In the genomic region with DNA sequence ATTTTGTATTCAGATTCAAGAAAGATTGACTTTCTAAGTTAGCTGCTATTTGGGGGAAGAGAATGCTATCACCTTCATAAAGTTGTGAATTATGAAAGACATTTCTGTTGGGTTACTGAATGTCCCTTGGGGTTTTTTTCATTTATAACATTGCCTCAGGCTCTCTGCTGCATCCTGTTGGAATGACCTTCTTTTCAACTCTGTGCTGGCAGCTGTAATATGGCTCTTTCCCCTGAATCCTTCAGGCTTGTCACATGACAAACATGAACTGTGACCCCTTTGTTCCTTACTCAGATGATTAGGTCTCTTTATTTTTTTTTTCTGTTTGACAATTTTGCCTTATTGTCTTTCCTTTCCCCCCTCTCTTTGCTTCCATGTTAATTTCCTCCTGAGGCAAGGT, we compare ENCODE assay signal across 9 cellular contexts.
DNase-seq lines count a peak whose midpoint lies in the region; ATAC-seq, FAIRE-seq and TF ChIP-seq lines count a peak whose summit lies in the region.
"Had no signal": no experiment of that assay in that cellular context is flagged by ENCODE, and none has a peak within 500 bp of the region (broad histone marks: within the 10 kb centered on the region; RNA-seq: fewer than 3 reads in every experiment).

No MANE protein-coding gene starts in this region.

- H3K36me3 Mint-ChIP-seq in activated CD8-positive, alpha-beta T cell treated with anti-CD3 and anti-CD28 coated beads for 36 hours (ENCODE audit: low read depth), result peaks cover 20% of the 10 kb centered on the region
- peaks cover 12 to 17% of the 10 kb centered on the region in 2 donors for H3K36me3 Mint-ChIP-seq in activated naive CD4-positive, alpha-beta T cell treated with anti-CD3 and anti-CD28 coated beads, Interleukin-2, amount 50 U/mL, for 72 hours

- no peak overlapping the region for H3K4me2 ChIP-seq in K562 (ENCODE audit: insufficient read depth, low read length)

- no peak for FAIRE-seq in K562 (lab: Jason Lieb, UNC)

- H3K4me3 ChIP-seq in K562, result no peak overlapping the region

- H4K20me1 ChIP-seq in K562 (replicated peaks; ENCODE audit: control insufficient read depth, insufficient read depth, low read length), result no peaks in the 10 kb centered on the region

- intact Hi-C loops in K562 (cut with micrococcal nuclease), result no loop called here
- intact Hi-C loops in activated CD8-positive, alpha-beta T cell treated with anti-CD3 and anti-CD28 coated beads for 36 hours (cut with micrococcal nuclease), result no loop called here

- no peaks in the 10 kb centered on the region for H3K4me1 ChIP-seq in K562 (replicated peaks in 1 of 2; ENCODE audit: control insufficient read depth in 2 of 2, insufficient read depth in 2 of 2, low read length in 2 of 2)

- in situ Hi-C loops in K562 (cut with MboI), result no loop called here

- no peak for TF ChIP-seq RAD21 in K562 (CRISPR knock-in tag; conservative IDR thresholded peaks at IDR 0.05 in 1 of 2, IDR thresholded peaks at IDR 0.05 in 1 of 2)

- ATAC-seq in K562, result no peak
- ATAC-seq in activated CD8-positive, alpha-beta T cell treated with anti-CD3 and anti-CD28 coated beads for 36 hours, result no peak
- ATAC-seq in activated naive CD4-positive, alpha-beta T cell treated with anti-CD3 and anti-CD28 coated beads, Interleukin-2, amount 50 U/mL, for 72 hours, result no peak

- no peak overlapping the region for H3K27ac ChIP-seq in K562 (ENCODE audit: extremely low read depth, low read depth, low read length)

- H3K9me1 ChIP-seq in K562 (ENCODE audit: control insufficient read depth, insufficient read depth, low read length), result no peaks in the 10 kb centered on the region

- TF ChIP-seq POLR2A in K562 (conservative IDR thresholded peaks at IDR 0.05), result no peak

- no peak for TF ChIP-seq EP300 in K562 (IDR thresholded peaks at IDR 0.05; ENCODE audit: low read length)

- H3K27me3 Mint-ChIP-seq in activated CD8-positive, alpha-beta T cell treated with anti-CD3 and anti-CD28 coated beads for 36 hours, result no peaks in the 10 kb centered on the region

- peaks cover 10% of the 10 kb centered on the region; the same call in 1 of the 3 replicates for H3K36me3 ChIP-seq in K562 (ENCODE audit: control insufficient read depth, insufficient read depth, low read length)

- CTCF ChIA-PET in K562 (lab: Yijun Ruan, JAX; ENCODE audit: low intra/inter-chr PET ratio), result no interaction called here
- CTCF ChIA-PET in activated CD8-positive, alpha-beta T cell treated with anti-CD3 and anti-CD28 coated beads for 36 hours (lab: Charles Lee), result no interaction called here

- no peaks in the 10 kb centered on the region for H3K79me2 ChIP-seq in K562 (ENCODE audit: control insufficient read depth, insufficient read depth, low read length)

- H3K4me1 Mint-ChIP-seq in activated CD8-positive, alpha-beta T cell treated with anti-CD3 and anti-CD28 coated beads for 36 hours (ENCODE audit: low read depth), result no peaks in the 10 kb centered on the region

- no peak overlapping the region for H3K4me3 Mint-ChIP-seq in activated CD8-positive, alpha-beta T cell treated with anti-CD3 and anti-CD28 coated beads for 36 hours

- H3K27me3 ChIP-seq in K562 (ENCODE audit: control insufficient read depth in 2 of 2, insufficient read depth in 2 of 2, low read length in 2 of 2), result no peaks in the 10 kb centered on the region

- DNase-seq in DMS53 (lab: John Stamatoyannopoulos, UW) (peak; percentile 15), DMS53 treated with DMSO at 0.1 percent for 48 hours (lab: John Stamatoyannopoulos, UW; ENCODE audit: unreplicated experiment) (no peak), K562 (ENCODE audit: extremely low read depth in 1 of 4, low spot score in 3 of 4) (no peak), inferior parietal cortex (ENCODE audit: extremely low spot score) (peak; percentile 27), smooth muscle cell of the brain vasculature (ENCODE audit: low read depth, low spot score) (peak; percentile 69)
- no peak for DNase-seq in activated CD8-positive, alpha-beta T cell treated with anti-CD3 and anti-CD28 coated beads for 36 hours
- DNase-seq in stimulated activated CD4-positive, alpha-beta T cell treated with anti-CD3 and anti-CD28 coated beads, Interleukin-2, amount 100 ng/mL, for 24 hours, result no peak
- no peak for DNase-seq in activated naive CD4-positive, alpha-beta T cell treated with anti-CD3 and anti-CD28 coated beads, Interleukin-2, amount 50 U/mL, for 72 hours (ENCODE audit: low spot score in 2 of 2)
- DNase-seq: 8988T had no signal

- H3K9me3 Mint-ChIP-seq in activated CD8-positive, alpha-beta T cell treated with anti-CD3 and anti-CD28 coated beads for 36 hours, result no peaks in the 10 kb centered on the region
- no peaks in the 10 kb centered on the region for H3K9me3 Mint-ChIP-seq in activated naive CD4-positive, alpha-beta T cell treated with anti-CD3 and anti-CD28 coated beads, Interleukin-2, amount 50 U/mL, for 72 hours

- BruUV-seq in K562 (replicated peaks; lab: Mats Ljungman, UMichigan), result no TSS peak

- no peaks in the 10 kb centered on the region for H3K9me3 ChIP-seq in K562 (replicated peaks; ENCODE audit: control insufficient read depth, insufficient read depth, low read depth, low read length)

- TF ChIP-seq CTCF in K562 (IDR thresholded peaks at IDR 0.05 in 2 of 3, conservative IDR thresholded peaks at IDR 0.05 in 1 of 3; ENCODE audit: insufficient read depth in 2 of 3, low read depth in 1 of 3, low read length in 3 of 3), result no peak
- no peak for TF ChIP-seq CTCF in activated CD8-positive, alpha-beta T cell treated with anti-CD3 and anti-CD28 coated beads for 36 hours (IDR thresholded peaks at IDR 0.05)

- POLR2A ChIA-PET in K562 (lab: Yijun Ruan, JAX), result interaction anchor here (0.6 kb wide), 1 partner anchor 297 kb away, joined by 3 read pairs; no protein-coding TSS in a partner anchor
- POLR2A ChIA-PET in activated CD8-positive, alpha-beta T cell treated with anti-CD3 and anti-CD28 coated beads for 36 hours (lab: Charles Lee), result no interaction called here

- no peak overlapping the region for H3K9ac ChIP-seq in K562 (ENCODE audit: insufficient read depth in 1 of 2, low read depth in 2 of 2, low read length in 2 of 2)

- no peak overlapping the region for H3K27ac Mint-ChIP-seq in activated CD8-positive, alpha-beta T cell treated with anti-CD3 and anti-CD28 coated beads for 36 hours
- no peak overlapping the region for H3K27ac Mint-ChIP-seq in activated naive CD4-positive, alpha-beta T cell treated with anti-CD3 and anti-CD28 coated beads, Interleukin-2, amount 50 U/mL, for 72 hours

- no peak overlapping the region for H2AFZ ChIP-seq in K562 (ENCODE audit: low read depth, low read length)

TF ChIP-seq in K562, 482 proteins besides CTCF, POLR2A, EP300 and RAD21:
- no peak for TF ChIP-seq MNT (conservative IDR thresholded peaks at IDR 0.05)
- peak; percentile 11; the same call in 1 of the 2 replicates for TF ChIP-seq TFE3 (CRISPR knock-in tag; IDR thresholded peaks at IDR 0.05)
TF ChIP-seq in K562: peak in this region for 1.

Comparison
In these comparisons a context has a peak if more than half of its experiments do, and no peak if none do; other contexts are left out.
1. DNase-seq: peak in DMS53 (single experiment), inferior parietal cortex (single experiment) and smooth muscle cell of the brain vasculature (single experiment); none in DMS53 treated with DMSO at 0.1 percent for 48 hours (single experiment), K562 (0 of 4), activated CD8-positive, alpha-beta T cell treated with anti-CD3 and anti-CD28 coated beads for 36 hours (single experiment), stimulated activated CD4-positive, alpha-beta T cell treated with anti-CD3 and anti-CD28 coated beads, Interleukin-2, amount 100 ng/mL, for 24 hours (0 of 2) and activated naive CD4-positive, alpha-beta T cell treated with anti-CD3 and anti-CD28 coated beads, Interleukin-2, amount 50 U/mL, for 72 hours (0 of 2).